In the genomic region with DNA sequence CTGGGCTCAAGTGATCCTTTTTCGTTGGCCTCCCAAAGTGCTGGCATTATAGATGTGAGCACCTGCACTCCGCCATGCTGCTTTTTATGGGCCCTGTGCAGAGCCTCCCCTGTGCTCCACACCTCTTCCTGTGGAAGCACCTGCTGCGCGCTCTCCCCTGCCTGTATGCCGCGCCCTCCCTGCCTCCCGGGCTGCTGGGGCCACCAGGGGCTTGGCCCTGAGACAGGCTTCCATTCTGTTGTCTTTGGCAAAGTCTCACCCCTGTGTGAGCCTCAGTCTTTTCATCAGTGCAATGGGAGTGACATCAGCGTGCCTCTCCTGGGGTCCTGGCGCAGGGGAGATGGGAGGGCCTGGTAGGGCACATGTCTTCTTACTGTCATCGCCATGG, we compare ENCODE assay signal across 8 cellular contexts.
A peak's percentile ranks its signal among the peaks of the same experiment; 100 is the strongest.
DNase-seq lines count a peak whose midpoint lies in the region; ATAC-seq and TF ChIP-seq lines count a peak whose summit lies in the region.

No MANE protein-coding gene starts in this region.

- H3K9me3 Mint-ChIP-seq in T-helper 2 cell treated with Interferon-gamma antibody and Interleukin-4, amounts not matched to agents 5 μg/mL and 100 μg/mL, for 36 hours: no peaks in the 10 kb centered on the region
- H3K9me3 Mint-ChIP-seq in stimulated activated effector memory CD8-positive, alpha-beta T cell treated with anti-CD3 and anti-CD28 coated beads, Interleukin-12 subunit alpha, Interleukin-12 subunit beta, amount 100 ng/mL, for 72 hours: no peaks in the 10 kb centered on the region

- peak overlapping the region; percentile 60 for H3K4me3 ChIP-seq in fibroblast of mammary gland (ENCODE audit: control insufficient read depth, low read depth, low read length)

- peaks cover 48% of the 10 kb centered on the region for H3K36me3 Mint-ChIP-seq in T-helper 2 cell treated with Interferon-gamma antibody and Interleukin-4, amounts not matched to agents 5 μg/mL and 100 μg/mL, for 36 hours (ENCODE audit: low read depth)
- H3K36me3 Mint-ChIP-seq in stimulated activated effector memory CD8-positive, alpha-beta T cell treated with anti-CD3 and anti-CD28 coated beads, Interleukin-12 subunit alpha, Interleukin-12 subunit beta, amount 100 ng/mL, for 72 hours: peaks cover 85% of the 10 kb centered on the region

- no peak for ATAC-seq in stimulated activated effector memory CD8-positive, alpha-beta T cell treated with anti-CD3 and anti-CD28 coated beads, Interleukin-12 subunit alpha, Interleukin-12 subunit beta, amount 100 ng/mL, for 72 hours
- no peak for ATAC-seq in GM21515 (IDR thresholded peaks at IDR 0.05; ENCODE audit: unreplicated experiment)

- peak overlapping the region; percentile 88 for H3K4me3 Mint-ChIP-seq in T-helper 2 cell treated with Interferon-gamma antibody and Interleukin-4, amounts not matched to agents 5 μg/mL and 100 μg/mL, for 36 hours
- H3K4me3 Mint-ChIP-seq in stimulated activated effector memory CD8-positive, alpha-beta T cell treated with anti-CD3 and anti-CD28 coated beads, Interleukin-12 subunit alpha, Interleukin-12 subunit beta, amount 100 ng/mL, for 72 hours: peak overlapping the region; percentile 89

- peak; percentile 35 to 72 for DNase-seq in NCI-H2081 (lab: John Stamatoyannopoulos, UW)
- no peak for DNase-seq in NCI-H2081 treated with DMSO at 0.1 percent for 48 hours (lab: John Stamatoyannopoulos, UW)
- no peak for DNase-seq in T-helper 2 cell treated with Interferon-gamma antibody and Interleukin-4, amounts not matched to agents 5 μg/mL and 100 μg/mL, for 36 hours (ENCODE audit: low spot score)
- DNase-seq in fibroblast of mammary gland (ENCODE audit: low read depth): no peak
- DNase-seq in stimulated activated effector memory CD8-positive, alpha-beta T cell treated with anti-CD3 and anti-CD28 coated beads, Interleukin-12 subunit alpha, Interleukin-12 subunit beta, amount 100 ng/mL, for 72 hours (ENCODE audit: low spot score in 2 of 2): no peak
- DNase-seq in GOT3 (lab: John Stamatoyannopoulos, UW): no peak
- no peak for DNase-seq in NCI-H69 (lab: John Stamatoyannopoulos, UW)

- H3K27me3 Mint-ChIP-seq in T-helper 2 cell treated with Interferon-gamma antibody and Interleukin-4, amounts not matched to agents 5 μg/mL and 100 μg/mL, for 36 hours (ENCODE audit: low read depth): peaks cover under 1% of the 10 kb centered on the region

- TF ChIP-seq CTCF in fibroblast of mammary gland (conservative IDR thresholded peaks at IDR 0.05; ENCODE audit: control insufficient read depth, insufficient read depth, low read depth, low read length): no peak

- H3K4me1 Mint-ChIP-seq in T-helper 2 cell treated with Interferon-gamma antibody and Interleukin-4, amounts not matched to agents 5 μg/mL and 100 μg/mL, for 36 hours (ENCODE audit: low read depth): peaks cover 17% of the 10 kb centered on the region
- H3K4me1 Mint-ChIP-seq in stimulated activated effector memory CD8-positive, alpha-beta T cell treated with anti-CD3 and anti-CD28 coated beads, Interleukin-12 subunit alpha, Interleukin-12 subunit beta, amount 100 ng/mL, for 72 hours: peaks cover 45% of the 10 kb centered on the region

- peak overlapping the region; percentile 93 for H3K27ac Mint-ChIP-seq in T-helper 2 cell treated with Interferon-gamma antibody and Interleukin-4, amounts not matched to agents 5 μg/mL and 100 μg/mL, for 36 hours
- peak overlapping the region; percentile 92 for H3K27ac Mint-ChIP-seq in stimulated activated effector memory CD8-positive, alpha-beta T cell treated with anti-CD3 and anti-CD28 coated beads, Interleukin-12 subunit alpha, Interleukin-12 subunit beta, amount 100 ng/mL, for 72 hours

Comparison
In these comparisons a context has a peak if more than half of its experiments do, and no peak if none do; other contexts are left out.
1. DNase-seq: peak in NCI-H2081 (2 of 2); none in NCI-H2081 treated with DMSO at 0.1 percent for 48 hours (single experiment), T-helper 2 cell treated with Interferon-gamma antibody and Interleukin-4, amounts not matched to agents 5 μg/mL and 100 μg/mL, for 36 hours (single experiment), fibroblast of mammary gland (single experiment), stimulated activated effector memory CD8-positive, alpha-beta T cell treated with anti-CD3 and anti-CD28 coated beads, Interleukin-12 subunit alpha, Interleukin-12 subunit beta, amount 100 ng/mL, for 72 hours (0 of 2), GOT3 (single experiment) and NCI-H69 (single experiment).